ENCODE assay signal across 14 cellular contexts in genomic region chr17:17758443-17758842, GRCh38.
DNase-seq lines count a peak whose midpoint lies in the region; ATAC-seq and TF ChIP-seq lines count a peak whose summit lies in the region.
"Had no signal": no experiment of that assay in that cellular context is flagged by ENCODE, and none has a peak within 500 bp of the region (broad histone marks: within the 10 kb centered on the region; RNA-seq: fewer than 3 reads in every experiment).

No MANE protein-coding gene starts in this region.

- no peak overlapping the region for H3K9ac ChIP-seq in mammary epithelial cell (ENCODE audit: insufficient read depth, low read length)

- H3K9me3 ChIP-seq in naive thymus-derived CD4-positive, alpha-beta T cell (ENCODE audit: control insufficient read depth in 2 of 3, low read length in 3 of 3), result no peaks in the 10 kb centered on the region
- H3K9me3 ChIP-seq in mammary epithelial cell (replicated peaks; ENCODE audit: insufficient read depth, low read length), result no peaks in the 10 kb centered on the region
- H3K9me3 ChIP-seq: upper lobe of right lung had no signal

- no peak overlapping the region for H2AFZ ChIP-seq in mammary epithelial cell (ENCODE audit: low read depth, low read length)

- CTCF ChIA-PET in naive thymus-derived CD4-positive, alpha-beta T cell (lab: Charles Lee), result interaction anchor here (1.2 to 1.5 kb wide), 2 partner anchors 9 to 31 kb away, joined by 3 to 5 read pairs; no protein-coding TSS in a partner anchor
- CTCF ChIA-PET in mammary epithelial cell (lab: Charles Lee; ENCODE audit: low non-redundant PET), result no interaction called here

- POLR2A ChIA-PET in naive thymus-derived CD4-positive, alpha-beta T cell (lab: Charles Lee), result interaction anchor here (0.8 to 1.8 kb wide), 6 partner anchors 9 to 152 kb away, joined by 3 to 5 read pairs (median 4); no protein-coding TSS in a partner anchor

- no peak overlapping the region for H3K4me3 ChIP-seq in naive thymus-derived CD4-positive, alpha-beta T cell (ENCODE audit: low read length)
- H3K4me3 ChIP-seq in mammary epithelial cell (replicated peaks in 1 of 3; ENCODE audit: insufficient read depth in 1 of 3, low read depth in 2 of 3, low read length in 3 of 3), result no peak overlapping the region
- H3K4me3 ChIP-seq: smooth muscle cell, upper lobe of right lung had no signal

- H3K36me3 Mint-ChIP-seq in naive thymus-derived CD4-positive, alpha-beta T cell, result no peaks in the 10 kb centered on the region

- no peaks in the 10 kb centered on the region for H3K27me3 Mint-ChIP-seq in naive thymus-derived CD4-positive, alpha-beta T cell

- peaks cover 7 to 46% of the 10 kb centered on the region in 2 donors for H3K4me1 ChIP-seq in naive thymus-derived CD4-positive, alpha-beta T cell (ENCODE audit: control insufficient read depth in 2 of 2, insufficient read depth in 2 of 2, low read length in 2 of 2)
- H3K4me1 ChIP-seq in mammary epithelial cell (ENCODE audit: insufficient read depth, low read length), result peaks cover 5% of the 10 kb centered on the region

- WGBS in mammary epithelial cell (ENCODE audit: low coverage, missing lambda C conversion rate), result 97% methylated on average over 10 of the region's 13 CpGs

- no peaks in the 10 kb centered on the region for H3K27me3 ChIP-seq in naive thymus-derived CD4-positive, alpha-beta T cell (ENCODE audit: control insufficient read depth in 2 of 2, insufficient read depth in 2 of 2, low read length in 2 of 2)
- no peaks in the 10 kb centered on the region for H3K27me3 ChIP-seq in mammary epithelial cell (ENCODE audit: insufficient read depth, low read length)
- H3K27me3 ChIP-seq: brain microvascular endothelial cell, upper lobe of right lung had no signal

- peak overlapping the region in 9 of 10 donors; percentile 4 to 88 (median 76) for H3K4me3 Mint-ChIP-seq in naive thymus-derived CD4-positive, alpha-beta T cell
- H3K4me3 Mint-ChIP-seq: nephron had no signal

- intact Hi-C loops in naive thymus-derived CD4-positive, alpha-beta T cell (cut with micrococcal nuclease), result no loop called here
- intact Hi-C loops in mammary epithelial cell (cut with micrococcal nuclease), result no loop called here

- H4K20me1 ChIP-seq in mammary epithelial cell (ENCODE audit: insufficient read depth, low read length), result no peaks in the 10 kb centered on the region

- H3K36me3 ChIP-seq in naive thymus-derived CD4-positive, alpha-beta T cell (ENCODE audit: control insufficient read depth in 2 of 3, insufficient read depth in 3 of 3, low read length in 3 of 3), result no peaks in the 10 kb centered on the region
- no peaks in the 10 kb centered on the region for H3K36me3 ChIP-seq in mammary epithelial cell (ENCODE audit: insufficient read depth, low read length)
- H3K36me3 ChIP-seq: brain microvascular endothelial cell, upper lobe of right lung had no signal

- dilution Hi-C loops in mammary epithelial cell (cut with HindIII; ENCODE audit: low sequenced_read_pairs), result no loop called here

- no TSS peak for BruUV-seq in mammary epithelial cell (replicated peaks; lab: Mats Ljungman, UMichigan)

- ATAC-seq in naive thymus-derived CD4-positive, alpha-beta T cell, result no peak
- no peak for ATAC-seq in GM18907 (IDR thresholded peaks at IDR 0.05; ENCODE audit: unreplicated experiment)
- ATAC-seq: upper lobe of right lung had no signal

- H3K4me1 Mint-ChIP-seq in naive thymus-derived CD4-positive, alpha-beta T cell, result peaks cover 19 to 63% (median 55%) of the 10 kb centered on the region in 7 donors

- H3K9me3 Mint-ChIP-seq in naive thymus-derived CD4-positive, alpha-beta T cell, result peaks cover 0 to 2% (median 0%) of the 10 kb centered on the region in 11 donors
- H3K9me3 Mint-ChIP-seq: nephron had no signal

- no peak for TF ChIP-seq CTCF in mammary epithelial cell (conservative IDR thresholded peaks at IDR 0.05 in 1 of 2, IDR thresholded peaks at IDR 0.05 in 1 of 2; ENCODE audit: extremely low read depth in 1 of 2, insufficient read depth in 1 of 2, low read depth in 1 of 2, low read length in 2 of 2)

- peak overlapping the region; percentile 65 for H3K27ac ChIP-seq in naive thymus-derived CD4-positive, alpha-beta T cell (ENCODE audit: low read depth, low read length)
- H3K27ac ChIP-seq in mammary epithelial cell (ENCODE audit: insufficient read depth, low read depth, low read length), result no peak overlapping the region
- H3K27ac ChIP-seq: brain microvascular endothelial cell, upper lobe of right lung had no signal

- peaks cover 96% of the 10 kb centered on the region for H3K79me2 ChIP-seq in mammary epithelial cell (ENCODE audit: insufficient read depth, low read length)

- in situ Hi-C loops in mammary epithelial cell (cut with MboI; ENCODE audit: low sequenced_read_pairs in 2 of 2), result no loop called here

- H3K27ac Mint-ChIP-seq in naive thymus-derived CD4-positive, alpha-beta T cell, result peak overlapping the region in 8 of 9 donors; percentile 45 to 97 (median 90)

- no peak overlapping the region for H3K4me2 ChIP-seq in mammary epithelial cell (ENCODE audit: insufficient read depth, low read depth, low read length)
- H3K4me2 ChIP-seq: smooth muscle cell had no signal

- DNase-seq in DMS153 treated with DMSO at 0.1 percent for 48 hours (lab: John Stamatoyannopoulos, UW; ENCODE audit: unreplicated experiment) (peak; percentile 25), NCI-H1417 treated with DMSO at 0.1 percent for 48 hours (lab: John Stamatoyannopoulos, UW) (peak; percentile 46), NOMO-1 (lab: John Stamatoyannopoulos, UW; ENCODE audit: unreplicated experiment in 2 of 2) (peak; percentile 42 to 59), mammary epithelial cell (no peak), amniotic stem cell (lab: John Stamatoyannopoulos, UW) (no peak), dermis blood vessel endothelial cell (no peak)
- no peak for DNase-seq in naive thymus-derived CD4-positive, alpha-beta T cell
- DNase-seq: brain microvascular endothelial cell, Calu3, NCI-H1930, upper lobe of right lung had no signal

Comparison
In these comparisons a context has a peak if more than half of its experiments do, and no peak if none do; other contexts are left out.
1. DNase-seq: peak in DMS153 treated with DMSO at 0.1 percent for 48 hours (single experiment), NCI-H1417 treated with DMSO at 0.1 percent for 48 hours (single experiment) and NOMO-1 (2 of 2); none in naive thymus-derived CD4-positive, alpha-beta T cell (0 of 9), mammary epithelial cell (single experiment), amniotic stem cell (single experiment) and dermis blood vessel endothelial cell (single experiment).